ENCODE assay signal across 22 cellular contexts in the genomic region with DNA sequence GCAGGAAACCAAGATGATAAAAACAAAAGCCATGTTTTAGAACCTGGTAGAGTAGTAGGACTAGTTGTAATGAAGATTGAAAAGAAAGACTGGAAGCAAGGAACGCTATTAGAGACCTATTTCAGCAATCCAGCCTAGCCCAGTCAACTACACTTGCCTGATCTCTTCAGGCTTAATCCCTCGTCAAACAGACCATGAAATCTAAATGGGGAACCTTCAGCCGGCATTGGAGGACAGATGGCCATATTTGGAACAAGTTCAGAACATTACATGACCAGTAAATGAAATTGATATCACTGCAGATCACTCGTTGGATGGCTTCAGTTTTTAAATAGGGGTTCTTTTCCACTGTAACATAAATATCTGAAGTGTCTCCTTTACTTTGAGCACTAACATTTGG.
A peak's percentile ranks its signal among the peaks of the same experiment; 100 is the strongest.
DNase-seq lines count a peak whose midpoint lies in the region; ATAC-seq, FAIRE-seq and TF ChIP-seq lines count a peak whose summit lies in the region.
"Had no signal": no experiment of that assay in that cellular context is flagged by ENCODE, and none has a peak within 500 bp of the region (broad histone marks: within the 10 kb centered on the region; RNA-seq: fewer than 3 reads in every experiment).

No MANE protein-coding gene starts in this region.

- no peaks in the 10 kb centered on the region for H3K79me2 ChIP-seq in H1 (ENCODE audit: control insufficient read depth in 1 of 2, insufficient read depth in 2 of 2, low read length in 2 of 2)
- H3K79me2 ChIP-seq in trophoblast cell (ENCODE audit: control insufficient read depth, insufficient read depth, low read length, poor library complexity): no peaks in the 10 kb centered on the region

- H3K27ac ChIP-seq in H1 (ENCODE audit: low read depth, low read length): no peak overlapping the region
- no peak overlapping the region for H3K27ac ChIP-seq in trophoblast cell (ENCODE audit: low read depth, low read length)

- H3K4me2 ChIP-seq in H1 (ENCODE audit: insufficient read depth in 1 of 2, low read depth in 2 of 2, low read length in 2 of 2): no peak overlapping the region
- no peak overlapping the region for H3K4me2 ChIP-seq in trophoblast cell (ENCODE audit: low read length)

- TF ChIP-seq POLR2A in H1 (IDR thresholded peaks at IDR 0.05; ENCODE audit: control extremely low read depth in 1 of 2, low read depth in 2 of 2, low read length in 2 of 2): no peak

- H2BK20ac ChIP-seq in H1 (ENCODE audit: low read length): no peak overlapping the region

- no peak overlapping the region for H3K56ac ChIP-seq in H1 (replicated peaks; ENCODE audit: insufficient read length, low read depth, low read length)

- H2BK120ac ChIP-seq in H1 (replicated peaks; ENCODE audit: low read depth, low read length) (no peak overlapping the region), trophoblast cell (ENCODE audit: insufficient read depth, low read length, poor library complexity) (no peak overlapping the region)

- H3K14ac ChIP-seq in H1 (ENCODE audit: insufficient read length): no peak overlapping the region
- no peak overlapping the region for H3K14ac ChIP-seq in trophoblast cell (ENCODE audit: low read length)

- H3K36me3 ChIP-seq in H1 (ENCODE audit: control insufficient read depth in 2 of 4, insufficient read depth in 4 of 4, low read length in 3 of 4) (no peaks in the 10 kb centered on the region), trophoblast cell (ENCODE audit: control insufficient read depth in 1 of 2, insufficient read depth in 2 of 2, low read length in 2 of 2) (no peaks in the 10 kb centered on the region)

- H3K27me3 ChIP-seq in H1 (replicated peaks in 1 of 4; ENCODE audit: control insufficient read depth in 3 of 4, extremely low read depth in 1 of 4, insufficient read depth in 3 of 4, low read length in 3 of 4): no peaks in the 10 kb centered on the region
- no peaks in the 10 kb centered on the region for H3K27me3 ChIP-seq in trophoblast cell (ENCODE audit: insufficient read depth, low read length)

- peak; percentile 52 for FAIRE-seq in H1 (lab: Jason Lieb, UNC)
- FAIRE-seq: A204.1, GM12892, GM18507, HepG2, RCC 7860 had no signal

- H2BK12ac ChIP-seq in H1 (ENCODE audit: low read depth, low read length): no peak overlapping the region
- H2BK12ac ChIP-seq in trophoblast cell (ENCODE audit: low read length): no peak overlapping the region

- H4K8ac ChIP-seq in H1 (ENCODE audit: extremely low read depth, insufficient read depth, low read length): no peak overlapping the region
- no peak overlapping the region for H4K8ac ChIP-seq in trophoblast cell (ENCODE audit: low read depth, low read length)

- no peak for TF ChIP-seq RAD21 in H1 (IDR thresholded peaks at IDR 0.05 in 1 of 2, conservative IDR thresholded peaks at IDR 0.05 in 1 of 2; ENCODE audit: low read depth in 2 of 2, low read length in 2 of 2)

- H4K5ac ChIP-seq in H1 (ENCODE audit: insufficient read length, low read depth, low read length): no peak overlapping the region

- H2BK5ac ChIP-seq in H1 (ENCODE audit: low read depth, low read length): no peak overlapping the region
- H2BK5ac ChIP-seq in trophoblast cell (ENCODE audit: low read depth, low read length, poor library complexity): no peak overlapping the region

- H3K4ac ChIP-seq in H1 (replicated peaks; ENCODE audit: insufficient read length, low read depth, low read length): no peak overlapping the region
- no peak overlapping the region for H3K4ac ChIP-seq in trophoblast cell (ENCODE audit: low read depth, low read length)

- 89% methylated on average over 4 of the region's 4 CpGs; no CpG with 5 or more reads in 1 of the 2 experiments for WGBS in H1 (ENCODE audit: extremely low coverage in 1 of 2, insufficient coverage in 1 of 2, insufficient read length in 1 of 2, insufficient replicate concordance in 2 of 2, low coverage in 1 of 2, low lambda C conversion rate in 2 of 2, missing lambda C conversion rate in 1 of 2), 2 experiments
- no CpG with 5 or more reads among the region's 4 CpGs for WGBS in trophoblast cell (ENCODE audit: extremely low coverage, insufficient coverage, insufficient read length)

- H2AK5ac ChIP-seq in H1 (ENCODE audit: low read depth, low read length): no peak overlapping the region
- no peak overlapping the region for H2AK5ac ChIP-seq in trophoblast cell (ENCODE audit: low read length)

- POLR2A ChIA-PET in H1 (lab: Charles Lee; ENCODE audit: partially characterized antibody): no interaction called here

- H3K23me2 ChIP-seq in H1 (ENCODE audit: low read depth, low read length): no peaks in the 10 kb centered on the region

- no peak for TF ChIP-seq CTCF in H1 (IDR thresholded peaks at IDR 0.05; ENCODE audit: control extremely low read depth in 1 of 3, insufficient read depth in 1 of 3, low read depth in 1 of 3, low read length in 3 of 3)

- no peaks in the 10 kb centered on the region for H3K79me1 ChIP-seq in H1 (ENCODE audit: low read depth, low read length)
- H3K79me1 ChIP-seq in trophoblast cell (ENCODE audit: low read length): no peaks in the 10 kb centered on the region

- no peak overlapping the region for H4K12ac ChIP-seq in trophoblast cell (ENCODE audit: low read depth, low read length)

- CTCF ChIA-PET in H1 (lab: Charles Lee; ENCODE audit: partially characterized antibody): no interaction called here

- H4K91ac ChIP-seq in H1 (replicated peaks; ENCODE audit: insufficient read length, low read length) (no peak overlapping the region), trophoblast cell (ENCODE audit: low read depth, low read length) (no peak overlapping the region)

- H3K9ac ChIP-seq in H1 (replicated peaks in 1 of 4; ENCODE audit: extremely low read depth in 1 of 4, low read depth in 3 of 4, low read length in 3 of 4) (no peak overlapping the region), trophoblast cell (ENCODE audit: low read length) (no peak overlapping the region)

- no peak for TF ChIP-seq EP300 in H1 (IDR thresholded peaks at IDR 0.05; ENCODE audit: borderline replicate concordance in 1 of 2, low read depth in 2 of 2, low read length in 2 of 2)

- no peak for ATAC-seq in HG03025 (IDR thresholded peaks at IDR 0.05; ENCODE audit: low FRiP score, unreplicated experiment)
- ATAC-seq: HepG2, Right ventricle myocardium inferior, SK-N-SH treated with all-trans-retinoic acid at 6 μM for 48 hours, T-cell had no signal

- H3K23ac ChIP-seq in H1 (ENCODE audit: insufficient read length) (no peak overlapping the region), trophoblast cell (ENCODE audit: low read length) (no peak overlapping the region)

- H3K4me1 ChIP-seq in H1 (replicated peaks in 1 of 4; ENCODE audit: control insufficient read depth in 3 of 4, insufficient read depth in 4 of 4, low read length in 3 of 4) (no peaks in the 10 kb centered on the region), trophoblast cell (ENCODE audit: control insufficient read depth in 1 of 2, insufficient read depth in 2 of 2, low read length in 2 of 2) (no peaks in the 10 kb centered on the region)
- H3K4me1 ChIP-seq: Caco-2 had no signal

- no peaks in the 10 kb centered on the region for H4K20me1 ChIP-seq in H1 (replicated peaks in 1 of 2; ENCODE audit: control insufficient read depth in 1 of 2, insufficient read depth in 2 of 2, low read length in 2 of 2)

- no peak overlapping the region for H3K4me3 ChIP-seq in H1 (ENCODE audit: extremely low read depth in 1 of 4, insufficient read depth in 2 of 4, low read depth in 3 of 4, low read length in 4 of 4)
- H3K4me3 ChIP-seq in trophoblast cell (ENCODE audit: low read depth, low read length): no peak overlapping the region

- H2AFZ ChIP-seq in H1 (ENCODE audit: low read length): no peak overlapping the region
- no peak overlapping the region for H2AFZ ChIP-seq in trophoblast cell (ENCODE audit: insufficient read depth, low read length, poor library complexity)

- DNase-seq in DMS 273 (lab: John Stamatoyannopoulos, UW; ENCODE audit: unreplicated experiment): peak; percentile 82
- DNase-seq in NCI-H1092 (lab: John Stamatoyannopoulos, UW): peak; percentile 27
- peak; percentile 79 for DNase-seq in NCI-H82 (lab: John Stamatoyannopoulos, UW)
- no peak for DNase-seq in H1 (ENCODE audit: low read depth in 1 of 2, low spot score in 2 of 2)
- no peak for DNase-seq in trophoblast cell
- DNase-seq in NCI-H2107 treated with DMSO at 0.1 percent for 48 hours (lab: John Stamatoyannopoulos, UW; ENCODE audit: unreplicated experiment): no peak
- DNase-seq: Caco-2; CD4-positive, alpha-beta T cell; GOT3; KBM-7; NCI-H187 treated with DMSO at 0.1 percent for 48 hours; NCI-H2171 treated with DMSO at 0.1 percent for 48 hours; NCI-H526; T-cell had no signal

- no peaks in the 10 kb centered on the region for H3K9me3 ChIP-seq in H1 (ENCODE audit: insufficient read depth in 2 of 2, low read depth in 1 of 2, low read length in 1 of 2)
- H3K9me3 ChIP-seq in trophoblast cell (ENCODE audit: insufficient read depth, low read depth, low read length): no peaks in the 10 kb centered on the region
- H3K9me3 ChIP-seq: Caco-2 had no signal

- H2BK15ac ChIP-seq in H1 (ENCODE audit: low read length): no peak overlapping the region

- H3K18ac ChIP-seq in H1 (ENCODE audit: extremely low read depth, low read length) (no peak overlapping the region), trophoblast cell (ENCODE audit: low read length) (no peak overlapping the region)

TF ChIP-seq in H1, 55 proteins besides CTCF, POLR2A, EP300 and RAD21:
- no peak for TF ChIP-seq SIRT6 (IDR thresholded peaks at IDR 0.05; ENCODE audit: low read length)

Comparison
In these comparisons a context has a peak if more than half of its experiments do, and no peak if none do; other contexts are left out.
1. DNase-seq: peak in DMS 273 (single experiment), NCI-H1092 (single experiment) and NCI-H82 (single experiment); none in H1 (0 of 2), trophoblast cell (0 of 2) and NCI-H2107 treated with DMSO at 0.1 percent for 48 hours (single experiment).